ENCODE assay signal across 1 cellular context in genomic region chr3:128480278-128480677, GRCh38.
A peak's percentile ranks its signal among the peaks of the same experiment; 100 is the strongest.
TF ChIP-seq lines count a peak whose summit lies in the region.

No MANE protein-coding gene starts in this region.

TF ChIP-seq in H1, 55 proteins besides CTCF, POLR2A, EP300 and RAD21:
- TF ChIP-seq EZH2 (IDR thresholded peaks at IDR 0.05; ENCODE audit: low read depth, low read length, severe bottlenecking), result peak; percentile 67
- TF ChIP-seq RBBP5 (IDR thresholded peaks at IDR 0.05; ENCODE audit: borderline replicate concordance, low read depth, low read length), result no peak
